In the genomic region with DNA sequence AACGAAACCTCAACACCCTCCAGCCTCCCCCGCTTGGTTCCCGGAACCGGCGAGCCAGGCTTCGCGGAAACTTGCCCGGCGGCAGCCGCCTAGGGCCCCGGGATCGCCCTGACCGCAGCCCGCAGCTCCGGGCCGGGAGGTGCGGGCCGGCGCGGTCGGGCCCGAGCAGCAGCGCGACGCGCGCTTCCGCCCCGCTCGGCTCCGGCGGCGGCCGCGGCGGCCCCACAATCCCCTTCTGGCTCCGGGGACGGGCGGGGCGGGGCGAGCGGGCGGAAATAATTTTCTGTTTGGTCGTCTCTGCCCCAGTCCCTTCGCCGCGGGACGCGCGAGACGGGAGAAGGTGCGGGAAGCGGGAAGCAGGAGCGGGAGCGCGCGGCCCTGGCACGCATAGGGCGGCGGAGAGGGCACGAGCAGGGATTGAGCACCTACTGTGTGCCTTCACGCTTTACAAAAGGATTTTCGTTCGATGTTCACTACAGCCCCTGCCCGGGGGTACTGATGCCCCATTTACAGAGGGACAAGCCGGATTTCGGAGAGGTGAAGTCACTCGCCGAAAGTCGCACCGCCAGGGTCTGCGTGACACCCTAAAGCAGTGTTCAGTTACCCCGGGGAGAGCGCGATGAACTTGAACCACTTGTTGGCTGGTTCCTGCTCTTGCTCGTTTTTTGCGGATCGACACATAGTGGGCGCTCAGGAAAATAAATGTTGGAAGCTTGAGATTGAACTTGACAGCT, we compare ENCODE assay signal across 8 cellular contexts. TPM values are rescaled to one million over a fixed set of nuclear protein-coding genes. Genes with fewer than 3 reads are reported as not detected.
DNase-seq lines count a peak whose midpoint lies in the region; ATAC-seq and TF ChIP-seq lines count a peak whose summit lies in the region.

No MANE protein-coding gene starts in this region.

- TF ChIP-seq CTCF in right atrium auricular region (IDR thresholded peaks at IDR 0.05) (no peak), prostate gland (IDR thresholded peaks at IDR 0.05) (no peak), upper lobe of right lung (IDR thresholded peaks at IDR 0.05) (no peak)

- H3K4me1 ChIP-seq in right atrium auricular region (peaks cover 0 to 33% of the 10 kb centered on the region in 2 donors), prostate gland (replicated peaks) (peaks cover under 1% of the 10 kb centered on the region), upper lobe of right lung (peaks cover 33% of the 10 kb centered on the region)

- peak; percentile 69 for TF ChIP-seq POLR2A in prostate gland (IDR thresholded peaks at IDR 0.05)

- no peaks in the 10 kb centered on the region for H3K36me3 ChIP-seq in right atrium auricular region
- no peaks in the 10 kb centered on the region for H3K36me3 ChIP-seq in prostate gland
- H3K36me3 ChIP-seq in upper lobe of right lung, result no peaks in the 10 kb centered on the region

- H3K9me3 ChIP-seq in right atrium auricular region (no peaks in the 10 kb centered on the region), prostate gland (no peaks in the 10 kb centered on the region), upper lobe of right lung (no peaks in the 10 kb centered on the region)

- peak overlapping the region; percentile 71 to 93 for H3K4me3 ChIP-seq in right atrium auricular region
- peak overlapping the region; percentile 86 to 98 for H3K4me3 ChIP-seq in prostate gland
- peak overlapping the region; percentile 97 for H3K4me3 ChIP-seq in upper lobe of right lung

- DNase-seq in D341Med (ENCODE audit: low spot score) (peak; percentile 97), NCI-H1105 (lab: John Stamatoyannopoulos, UW) (peak; percentile 66), T-helper 1 cell (peak; percentile 66 to 90 (median 75)), right atrium auricular region (ENCODE audit: low spot score) (peak; percentile 84), prostate gland (ENCODE audit: low spot score) (peak; percentile 85), upper lobe of right lung (peak; percentile 95)

- intact Hi-C loops in prostate gland (cut with DNase I) (no loop called here), upper lobe of right lung (cut with DNase I) (no loop called here)

- ATAC-seq in GM21786 (IDR thresholded peaks at IDR 0.05; ENCODE audit: unreplicated experiment), result peak; percentile 23
- ATAC-seq in upper lobe of right lung, result peak; percentile 73

- H3K27ac ChIP-seq in angular gyrus (ENCODE audit: low read depth, low read length) (peak overlapping the region; percentile 64), right atrium auricular region (peak overlapping the region; percentile 93 to 95), prostate gland (peak overlapping the region; percentile 96 to 98), upper lobe of right lung (peak overlapping the region; percentile 98)

- WGBS in prostate gland, result under 1% methylated on average over 55 of the region's 79 CpGs

- H3K27me3 ChIP-seq in right atrium auricular region (no peaks in the 10 kb centered on the region), prostate gland (replicated peaks; ENCODE audit: insufficient read depth) (no peaks in the 10 kb centered on the region), upper lobe of right lung (no peaks in the 10 kb centered on the region)

RNA-seq across cellular contexts. Expression of a gene that starts 2.7 kb away (rescaled TPM):
- 10 to 100 TPM; 38.6 to 71.6 TPM for total RNA-seq in right atrium auricular region
- 100 to 1,000 TPM in 1 of 2 donors, 10 to 100 TPM in 1; 69.1 to 142 TPM for total RNA-seq in prostate gland
- 133 TPM for total RNA-seq in upper lobe of right lung

RNA-seq across cellular contexts. Expression of a gene that starts 27.6 kb away (rescaled TPM):
- total RNA-seq in right atrium auricular region (1 to 10 TPM in 1 of 2 donors, under 1 TPM in 1; 0.70 to 3.1 TPM), prostate gland (10 to 100 TPM in 1 of 2 donors, 1 to 10 TPM in 1; 4.1 to 11.0 TPM), upper lobe of right lung (2.1 TPM)

RNA-seq across cellular contexts. Expression of a gene that starts 27.8 kb away (rescaled TPM):
- 10 to 100 TPM; 17.2 to 20.0 TPM for total RNA-seq in right atrium auricular region
- total RNA-seq in prostate gland, result 10 to 100 TPM; 17.1 to 17.8 TPM
- total RNA-seq in upper lobe of right lung, result 29.7 TPM

RNA-seq across cellular contexts. Expression of a gene that starts 45.8 kb away (rescaled TPM):
- total RNA-seq in right atrium auricular region (10 to 100 TPM in 1 of 2 donors, 1 to 10 TPM in 1; 5.9 to 12.1 TPM), prostate gland (10 to 100 TPM; 17.1 to 17.8 TPM), upper lobe of right lung (59.1 TPM)

RNA-seq across cellular contexts. Expression of a gene that starts 50.2 kb away (rescaled TPM):
- total RNA-seq in right atrium auricular region (100 to 1,000 TPM; 185 to 200 TPM), prostate gland (100 to 1,000 TPM; 116 to 192 TPM), upper lobe of right lung (127 TPM)

Comparison
In these comparisons a context has a peak if more than half of its experiments do, and no peak if none do; other contexts are left out.
1. Peak in every context shown above with its lines: DNase-seq, ATAC-seq, H3K4me3 ChIP-seq and H3K27ac ChIP-seq.